Comparison of ENCODE assay signal across 10 cellular contexts in genomic region chr2:1675633-1676032, GRCh38.
DNase-seq lines count a peak whose midpoint lies in the region; ATAC-seq and TF ChIP-seq lines count a peak whose summit lies in the region.
"Had no signal": no experiment of that assay in that cellular context is flagged by ENCODE, and none has a peak within 500 bp of the region (broad histone marks: within the 10 kb centered on the region; RNA-seq: fewer than 3 reads in every experiment).

No MANE protein-coding gene starts in this region.

- no peak for ATAC-seq in HG03439 (IDR thresholded peaks at IDR 0.05; ENCODE audit: unreplicated experiment)
- no peak for ATAC-seq in stimulated activated naive CD8-positive, alpha-beta T cell treated with anti-CD3 and anti-CD28 coated beads, Interleukin-15, Interleukin-2, amounts not matched to agents 100 U/mL and 50 U/mL, for 24 hours
- no peak for ATAC-seq in GM19463 (IDR thresholded peaks at IDR 0.05; ENCODE audit: unreplicated experiment)

- H3K9me3 ChIP-seq in cardiac muscle cell (ENCODE audit: low read depth): no peaks in the 10 kb centered on the region
- no peaks in the 10 kb centered on the region for H3K9me3 ChIP-seq in left ventricle myocardium inferior (replicated peaks)

- H3K36me3 ChIP-seq in cardiac muscle cell: peaks cover 38% of the 10 kb centered on the region
- H3K36me3 ChIP-seq in left ventricle myocardium inferior: peaks cover 79% of the 10 kb centered on the region

- H3K4me3 ChIP-seq in cardiac muscle cell: no peak overlapping the region
- H3K4me3 ChIP-seq in left ventricle myocardium inferior: no peak overlapping the region
- H3K4me3 ChIP-seq in choroid plexus epithelial cell (ENCODE audit: low read depth, low read length): no peak overlapping the region

- peak; percentile 84 for TF ChIP-seq CTCF in cardiac muscle cell (IDR thresholded peaks at IDR 0.05; ENCODE audit: low read depth, low read length)
- no peak for TF ChIP-seq CTCF in left ventricle myocardium inferior (IDR thresholded peaks at IDR 0.05; ENCODE audit: borderline replicate concordance)
- TF ChIP-seq CTCF in choroid plexus epithelial cell (conservative IDR thresholded peaks at IDR 0.05; ENCODE audit: low read depth, low read length): peak; percentile 67

- H3K27me3 ChIP-seq in cardiac muscle cell: no peaks in the 10 kb centered on the region
- no peaks in the 10 kb centered on the region for H3K27me3 ChIP-seq in left ventricle myocardium inferior (ENCODE audit: low read depth)

- H3K27ac ChIP-seq in cardiac muscle cell (no peak overlapping the region), left ventricle myocardium inferior (replicated peaks) (no peak overlapping the region)

- intact Hi-C loops in left ventricle myocardium inferior (cut with micrococcal nuclease): no loop called here

- H3K4me1 ChIP-seq in cardiac muscle cell (ENCODE audit: low read depth): no peaks in the 10 kb centered on the region
- H3K4me1 ChIP-seq in left ventricle myocardium inferior: peaks cover 2% of the 10 kb centered on the region

- DNase-seq in cardiac muscle cell (ENCODE audit: low read depth in 1 of 2, low spot score in 1 of 2) (peak in 1 of 2 donors; percentile 88), left ventricle myocardium inferior (no peak), choroid plexus epithelial cell (ENCODE audit: low read depth) (peak; percentile 78), lung microvascular endothelial cell (ENCODE audit: low read depth in 2 of 2) (peak; percentile 38 to 86)
- DNase-seq in NK-92 treated with Interleukin-12 subunit alpha and Interleukin-12 subunit beta, amount 100 ng/mL, for 24 hours (lab: John Stamatoyannopoulos, UW): no peak
- no peak for DNase-seq in stimulated activated naive CD8-positive, alpha-beta T cell treated with anti-CD3 and anti-CD28 coated beads, Interleukin-15, Interleukin-2, amounts not matched to agents 100 U/mL and 50 U/mL, for 24 hours
- DNase-seq: activated CD4-positive, CD25-positive, alpha-beta regulatory T cell treated with anti-CD3 and anti-CD28 coated beads, Interleukin-2, amount 50 U/mL, for 72 hours; NCI-H1930 had no signal

Comparison
In these comparisons a context has a peak if more than half of its experiments do, and no peak if none do; other contexts are left out.
1. DNase-seq: peak in choroid plexus epithelial cell (single experiment) and lung microvascular endothelial cell (2 of 2); none in left ventricle myocardium inferior (single experiment), NK-92 treated with Interleukin-12 subunit alpha and Interleukin-12 subunit beta, amount 100 ng/mL, for 24 hours (single experiment) and stimulated activated naive CD8-positive, alpha-beta T cell treated with anti-CD3 and anti-CD28 coated beads, Interleukin-15, Interleukin-2, amounts not matched to agents 100 U/mL and 50 U/mL, for 24 hours (single experiment).